In the genomic region with DNA sequence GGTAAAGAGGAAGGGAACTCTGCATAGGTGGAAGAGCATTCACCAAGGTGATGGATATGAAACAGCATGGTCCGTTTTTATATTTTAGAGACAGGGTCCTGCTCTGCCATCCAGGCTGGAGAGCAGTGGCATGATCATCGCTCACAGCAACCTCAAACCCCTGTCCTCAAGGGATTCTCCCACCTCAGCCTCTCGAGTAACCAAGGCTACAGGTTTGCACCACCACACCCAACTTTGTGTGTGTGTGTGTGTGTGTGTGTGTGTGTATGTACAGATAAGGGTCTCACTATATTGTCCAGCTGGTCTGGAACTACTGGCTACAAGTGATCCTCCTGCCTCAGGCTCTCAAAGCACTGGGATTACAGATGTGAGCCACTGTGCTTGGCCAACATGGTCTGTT, we compare ENCODE assay signal across 7 cellular contexts.
"Had no signal": no experiment of that assay in that cellular context is flagged by ENCODE, and none has a peak within 500 bp of the region (broad histone marks: within the 10 kb centered on the region; RNA-seq: fewer than 3 reads in every experiment).

No MANE protein-coding gene starts in this region.

- H3K9ac ChIP-seq: KMS-11 had no signal

- ATAC-seq: HepG2, K562 had no signal

- H3K4me2 ChIP-seq: KMS-11 had no signal

- DNase-seq: IMR-90, KBM-7, KG1 had no signal

- H3K27ac ChIP-seq: HL-60, KMS-11 had no signal

- FAIRE-seq: HepG2, K562 had no signal

- H3K4me3 ChIP-seq: K562 had no signal
